In the genomic region with DNA sequence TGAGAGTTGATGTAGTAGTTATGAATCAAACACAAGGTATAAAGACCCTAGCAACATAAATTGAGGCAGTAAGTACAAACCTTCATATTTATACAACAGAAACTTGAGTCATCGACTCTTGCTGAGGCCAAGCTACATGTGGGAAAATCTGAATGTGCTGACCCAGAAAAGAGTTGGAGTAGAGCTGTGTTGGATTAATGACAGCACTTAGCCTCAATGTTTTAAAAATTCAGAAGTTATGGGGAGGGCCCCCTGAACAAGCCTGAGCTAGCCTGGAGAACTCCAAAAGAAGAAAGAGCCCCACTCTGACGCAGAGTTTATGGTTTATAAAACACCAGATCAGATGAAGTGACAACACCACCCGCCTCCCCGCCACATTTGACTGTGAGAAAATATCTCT, we compare ENCODE assay signal across 15 cellular contexts.
A peak's percentile ranks its signal among the peaks of the same experiment; 100 is the strongest.
DNase-seq lines count a peak whose midpoint lies in the region; ATAC-seq, FAIRE-seq and TF ChIP-seq lines count a peak whose summit lies in the region.
"Had no signal": no experiment of that assay in that cellular context is flagged by ENCODE, and none has a peak within 500 bp of the region (broad histone marks: within the 10 kb centered on the region; RNA-seq: fewer than 3 reads in every experiment).

No MANE protein-coding gene starts in this region.

- TF ChIP-seq CTCF in fibroblast of villous mesenchyme (IDR thresholded peaks at IDR 0.05; ENCODE audit: insufficient read depth, low read depth, low read length), result no peak

- no peak overlapping the region for H3K4me3 ChIP-seq in fibroblast of villous mesenchyme (ENCODE audit: low read depth, low read length)
- H3K4me3 ChIP-seq: lung, vagina had no signal

- H3K36me3 Mint-ChIP-seq in activated naive CD4-positive, alpha-beta T cell treated with anti-CD3 and anti-CD28 coated beads for 36 hours (ENCODE audit: low read depth), result no peaks in the 10 kb centered on the region
- peaks cover under 1 to 13% of the 10 kb centered on the region in 2 donors for H3K36me3 Mint-ChIP-seq in activated T-cell treated with anti-CD3 and anti-CD28 coated beads, Interleukin-2, amount 50 U/mL, for 72 hours (ENCODE audit: insufficient read depth in 2 of 2)
- H3K36me3 Mint-ChIP-seq: IgD-negative memory B cell had no signal

- no peaks in the 10 kb centered on the region for H3K27me3 Mint-ChIP-seq in activated naive CD4-positive, alpha-beta T cell treated with anti-CD3 and anti-CD28 coated beads for 36 hours (ENCODE audit: low read depth)
- H3K27me3 Mint-ChIP-seq in activated T-cell treated with anti-CD3 and anti-CD28 coated beads, Interleukin-2, amount 50 U/mL, for 72 hours (ENCODE audit: low read depth), result no peaks in the 10 kb centered on the region

- no peak for FAIRE-seq in HTR-8/SVneo (lab: Jason Lieb, UNC)

- CTCF ChIA-PET in activated naive CD4-positive, alpha-beta T cell treated with anti-CD3 and anti-CD28 coated beads for 36 hours (lab: Charles Lee), result interaction anchor here (0.7 to 0.8 kb wide), 2 partner anchors 24 to 29 kb away, joined by 3 read pairs; no protein-coding TSS in a partner anchor

- H3K9me3 Mint-ChIP-seq in activated naive CD4-positive, alpha-beta T cell treated with anti-CD3 and anti-CD28 coated beads for 36 hours, result peaks cover 3% of the 10 kb centered on the region
- H3K9me3 Mint-ChIP-seq in activated T-cell treated with anti-CD3 and anti-CD28 coated beads, Interleukin-2, amount 50 U/mL, for 72 hours, result peaks cover 5% of the 10 kb centered on the region in 2 donors
- H3K9me3 Mint-ChIP-seq: endodermal cell had no signal

- peak overlapping the region; percentile 33 for H3K27ac Mint-ChIP-seq in activated naive CD4-positive, alpha-beta T cell treated with anti-CD3 and anti-CD28 coated beads for 36 hours
- peak overlapping the region; percentile 89 for H3K27ac Mint-ChIP-seq in activated T-cell treated with anti-CD3 and anti-CD28 coated beads, Interleukin-2, amount 50 U/mL, for 72 hours
- H3K27ac Mint-ChIP-seq: endodermal cell, IgD-negative memory B cell had no signal

- H3K4me3 Mint-ChIP-seq in activated naive CD4-positive, alpha-beta T cell treated with anti-CD3 and anti-CD28 coated beads for 36 hours, result no peak overlapping the region
- peak overlapping the region in 1 of 2 donors; percentile 71 for H3K4me3 Mint-ChIP-seq in activated T-cell treated with anti-CD3 and anti-CD28 coated beads, Interleukin-2, amount 50 U/mL, for 72 hours
- H3K4me3 Mint-ChIP-seq: endodermal cell, IgD-negative memory B cell had no signal

- ATAC-seq in activated T-cell treated with anti-CD3 and anti-CD28 coated beads, Interleukin-2, amount 50 U/mL, for 72 hours (replicated peaks in 1 of 2), result peak; percentile 65 to 76

- peaks cover 34% of the 10 kb centered on the region for H3K4me1 Mint-ChIP-seq in activated naive CD4-positive, alpha-beta T cell treated with anti-CD3 and anti-CD28 coated beads for 36 hours (ENCODE audit: low read depth)
- peaks cover 61% of the 10 kb centered on the region for H3K4me1 Mint-ChIP-seq in activated T-cell treated with anti-CD3 and anti-CD28 coated beads, Interleukin-2, amount 50 U/mL, for 72 hours (ENCODE audit: low read depth)

- peak; percentile 14 for DNase-seq in activated naive CD4-positive, alpha-beta T cell treated with anti-CD3 and anti-CD28 coated beads for 36 hours
- no peak for DNase-seq in activated naive CD4-positive, alpha-beta T cell treated with Interleukin-2 at 50 U/mL for 16 hours
- peak; percentile 12 to 19 for DNase-seq in activated T-cell treated with anti-CD3 and anti-CD28 coated beads, Interleukin-2, amount 50 U/mL, for 72 hours
- peak; percentile 38 for DNase-seq in fibroblast of villous mesenchyme (ENCODE audit: low read depth)
- peak; percentile 23 for DNase-seq in smooth muscle cell of the brain vasculature (ENCODE audit: low read depth, low spot score)
- no peak for DNase-seq in D341Med (ENCODE audit: low spot score)
- no peak for DNase-seq in mucosa of gallbladder (ENCODE audit: low spot score)
- no peak for DNase-seq in HTR-8/SVneo (ENCODE audit: insufficient read length, low spot score)
- DNase-seq: DMS53, endodermal cell, hippocampal formation, NCI-H146 had no signal

- intact Hi-C loops in activated naive CD4-positive, alpha-beta T cell treated with anti-CD3 and anti-CD28 coated beads for 36 hours (cut with micrococcal nuclease), result loop anchor here (1.0 to 5.0 kb wide), 2 partner anchors 8 to 1110 kb away; partner anchors contain the start of genes CEP290 and TMTC3

Comparison
In these comparisons a context has a peak if more than half of its experiments do, and no peak if none do; other contexts are left out.
1. DNase-seq: peak in activated naive CD4-positive, alpha-beta T cell treated with anti-CD3 and anti-CD28 coated beads for 36 hours (single experiment), activated T-cell treated with anti-CD3 and anti-CD28 coated beads, Interleukin-2, amount 50 U/mL, for 72 hours (2 of 2), fibroblast of villous mesenchyme (single experiment) and smooth muscle cell of the brain vasculature (single experiment); none in activated naive CD4-positive, alpha-beta T cell treated with Interleukin-2 at 50 U/mL for 16 hours (single experiment), D341Med (single experiment), mucosa of gallbladder (single experiment) and HTR-8/SVneo (single experiment).